ENCODE assay signal across 1 cellular context in the genomic region with DNA sequence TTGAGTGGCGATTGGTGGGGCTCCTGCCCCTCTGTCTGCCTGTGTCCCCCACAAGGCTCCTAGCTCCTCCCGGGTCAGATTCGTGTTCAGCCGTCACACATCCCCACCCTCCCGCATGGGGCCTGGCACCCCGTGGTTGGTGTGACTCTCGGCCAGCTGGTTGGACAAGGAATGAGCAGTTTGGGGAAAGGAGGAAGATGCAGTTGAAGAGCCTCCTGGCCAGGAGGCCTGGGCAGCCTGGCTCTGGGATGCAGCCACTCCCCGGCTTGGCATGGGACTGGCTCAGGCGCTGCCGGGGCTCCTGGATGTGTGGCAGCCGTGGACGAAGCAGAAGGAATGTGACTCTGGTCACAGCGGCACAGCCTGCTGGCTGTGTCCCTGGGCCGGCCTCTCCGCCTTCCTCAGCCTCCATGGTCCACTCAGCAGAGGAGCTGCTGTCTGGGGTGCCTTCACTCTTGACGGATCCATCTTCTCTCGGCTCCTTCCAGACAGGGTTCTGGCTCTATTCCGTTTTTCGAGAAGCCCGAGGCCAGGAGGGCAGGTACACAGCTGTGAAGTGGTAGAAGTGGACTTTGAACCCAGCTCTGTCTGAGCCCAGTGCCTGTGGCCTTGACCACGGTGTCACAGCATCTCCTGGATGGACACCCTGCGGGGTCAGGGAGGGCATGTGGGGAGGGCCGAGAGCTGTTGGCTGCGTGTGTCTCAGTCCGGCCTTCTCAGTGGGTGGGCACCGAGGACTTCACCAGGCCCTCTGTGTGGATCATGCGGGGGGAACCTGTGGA.
TF ChIP-seq lines count a peak whose summit lies in the region.

No MANE protein-coding gene starts in this region.

TF ChIP-seq in HepG2, 621 proteins besides CTCF, POLR2A, EP300 and RAD21 (continued from another document and continues in another):
- TF ChIP-seq, protein P1, sequence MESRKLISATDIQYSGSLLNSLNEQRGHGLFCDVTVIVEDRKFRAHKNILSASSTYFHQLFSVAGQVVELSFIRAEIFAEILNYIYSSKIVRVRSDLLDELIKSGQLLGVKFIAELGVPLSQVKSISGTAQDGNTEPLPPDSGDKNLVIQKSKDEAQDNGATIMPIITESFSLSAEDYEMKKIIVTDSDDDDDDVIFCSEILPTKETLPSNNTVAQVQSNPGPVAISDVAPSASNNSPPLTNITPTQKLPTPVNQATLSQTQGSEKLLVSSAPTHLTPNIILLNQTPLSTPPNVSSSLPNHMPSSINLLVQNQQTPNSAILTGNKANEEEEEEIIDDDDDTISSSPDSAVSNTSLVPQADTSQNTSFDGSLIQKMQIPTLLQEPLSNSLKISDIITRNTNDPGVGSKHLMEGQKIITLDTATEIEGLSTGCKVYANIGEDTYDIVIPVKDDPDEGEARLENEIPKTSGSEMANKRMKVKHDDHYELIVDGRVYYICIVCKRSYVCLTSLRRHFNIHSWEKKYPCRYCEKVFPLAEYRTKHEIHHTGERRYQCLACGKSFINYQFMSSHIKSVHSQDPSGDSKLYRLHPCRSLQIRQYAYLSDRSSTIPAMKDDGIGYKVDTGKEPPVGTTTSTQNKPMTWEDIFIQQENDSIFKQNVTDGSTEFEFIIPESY (CRISPR knock-in tag; IDR thresholded peaks at IDR 0.05): peak; percentile 61
- TF ChIP-seq ZNF775 (CRISPR knock-in tag; IDR thresholded peaks at IDR 0.05; ENCODE audit: borderline replicate concordance) (no peak), NCOA2 (CRISPR knock-in tag; IDR thresholded peaks at IDR 0.05) (peak; percentile 79), ARNTL (CRISPR knock-in tag; IDR thresholded peaks at IDR 0.05) (peak; percentile 69; the same call in 1 of the 2 replicates), ATF1 (CRISPR knock-in tag; IDR thresholded peaks at IDR 0.05) (no peak), ZBTB7A (CRISPR knock-in tag; IDR thresholded peaks at IDR 0.05) (no peak), HIVEP1 (CRISPR knock-in tag; IDR thresholded peaks at IDR 0.05) (peak; percentile 82), AGO1 (IDR thresholded peaks at IDR 0.05; ENCODE audit: low read depth, low read length, poor library complexity, severe bottlenecking) (peak; percentile 67), TCF7L2 (IDR thresholded peaks at IDR 0.05; ENCODE audit: low read depth, low read length) (no peak), ZNF143 (CRISPR knock-in tag; IDR thresholded peaks at IDR 0.05) (peak; percentile 42; the same call in 1 of the 2 replicates), FOXA3 (CRISPR knock-in tag; IDR thresholded peaks at IDR 0.05) (peak; percentile 84), FOXK1 (CRISPR knock-in tag; IDR thresholded peaks at IDR 0.05; ENCODE audit: borderline replicate concordance, low read depth) (peak; percentile 60; the same call in 1 of the 2 replicates), RBAK (CRISPR knock-in tag; IDR thresholded peaks at IDR 0.05) (no peak), GABPB1 (CRISPR knock-in tag; IDR thresholded peaks at IDR 0.05) (peak; percentile 55), SSRP1 (CRISPR knock-in tag; IDR thresholded peaks at IDR 0.05) (0 out of 2 replicates have a peak, but pooled peaks have one; percentile 54), MIXL1 (CRISPR knock-in tag; IDR thresholded peaks at IDR 0.05) (peak; percentile 77), ZSCAN9 (CRISPR knock-in tag; IDR thresholded peaks at IDR 0.05; ENCODE audit: borderline replicate concordance) (peak; percentile 41; the same call in 1 of the 2 replicates), MYNN (CRISPR knock-in tag; IDR thresholded peaks at IDR 0.05; ENCODE audit: low read depth) (no peak), ZNF337 (CRISPR knock-in tag; IDR thresholded peaks at IDR 0.05; ENCODE audit: borderline replicate concordance, low read depth) (no peak; the same call in 1 of the 2 replicates), KDM3A (CRISPR knock-in tag; IDR thresholded peaks at IDR 0.05; ENCODE audit: low read depth) (peak; percentile 80; the same call in 1 of the 2 replicates), FOXA1 (IDR thresholded peaks at IDR 0.05) (no peak), FOXA1 (CRISPR knock-in tag; IDR thresholded peaks at IDR 0.05) (peak; percentile 56; the same call in 1 of the 2 replicates), NFATC3 (CRISPR knock-in tag; IDR thresholded peaks at IDR 0.05) (no peak), JUND (CRISPR knock-in tag; IDR thresholded peaks at IDR 0.05) (no peak), HMGA1 (CRISPR knock-in tag; conservative IDR thresholded peaks at IDR 0.05) (no peak), NCOR1 (IDR thresholded peaks at IDR 0.05; ENCODE audit: borderline replicate concordance, low read length) (peak; percentile 83), TSC22D2 (CRISPR knock-in tag; IDR thresholded peaks at IDR 0.05; ENCODE audit: borderline replicate concordance) (no peak), PPARG (CRISPR knock-in tag; conservative IDR thresholded peaks at IDR 0.05) (peak; percentile 77), HMG20B (CRISPR knock-in tag; conservative IDR thresholded peaks at IDR 0.05) (0 out of 2 replicates have a peak, but pooled peaks have one; percentile 37), ZBTB7B (CRISPR knock-in tag; IDR thresholded peaks at IDR 0.05) (peak; percentile 74; the same call in 1 of the 2 replicates), ZNF282 (IDR thresholded peaks at IDR 0.05; ENCODE audit: partially characterized antibody) (no peak), RARA (CRISPR knock-in tag; IDR thresholded peaks at IDR 0.05) (peak; percentile 100), ATAD3A (CRISPR knock-in tag; IDR thresholded peaks at IDR 0.05) (no peak), MED1 (CRISPR knock-in tag; IDR thresholded peaks at IDR 0.05) (peak; percentile 90), ZNF12 (CRISPR knock-in tag; IDR thresholded peaks at IDR 0.05) (peak; percentile 31; the same call in 1 of the 2 replicates), TMF1 (CRISPR knock-in tag; IDR thresholded peaks at IDR 0.05; ENCODE audit: low read depth) (0 out of 2 replicates have a peak, but pooled peaks have one; percentile 73), MXI1 (IDR thresholded peaks at IDR 0.05; ENCODE audit: borderline replicate concordance, low read depth, low read length) (peak; percentile 44; the same call in 1 of the 3 replicates)
- TF ChIP-seq, protein P2, sequence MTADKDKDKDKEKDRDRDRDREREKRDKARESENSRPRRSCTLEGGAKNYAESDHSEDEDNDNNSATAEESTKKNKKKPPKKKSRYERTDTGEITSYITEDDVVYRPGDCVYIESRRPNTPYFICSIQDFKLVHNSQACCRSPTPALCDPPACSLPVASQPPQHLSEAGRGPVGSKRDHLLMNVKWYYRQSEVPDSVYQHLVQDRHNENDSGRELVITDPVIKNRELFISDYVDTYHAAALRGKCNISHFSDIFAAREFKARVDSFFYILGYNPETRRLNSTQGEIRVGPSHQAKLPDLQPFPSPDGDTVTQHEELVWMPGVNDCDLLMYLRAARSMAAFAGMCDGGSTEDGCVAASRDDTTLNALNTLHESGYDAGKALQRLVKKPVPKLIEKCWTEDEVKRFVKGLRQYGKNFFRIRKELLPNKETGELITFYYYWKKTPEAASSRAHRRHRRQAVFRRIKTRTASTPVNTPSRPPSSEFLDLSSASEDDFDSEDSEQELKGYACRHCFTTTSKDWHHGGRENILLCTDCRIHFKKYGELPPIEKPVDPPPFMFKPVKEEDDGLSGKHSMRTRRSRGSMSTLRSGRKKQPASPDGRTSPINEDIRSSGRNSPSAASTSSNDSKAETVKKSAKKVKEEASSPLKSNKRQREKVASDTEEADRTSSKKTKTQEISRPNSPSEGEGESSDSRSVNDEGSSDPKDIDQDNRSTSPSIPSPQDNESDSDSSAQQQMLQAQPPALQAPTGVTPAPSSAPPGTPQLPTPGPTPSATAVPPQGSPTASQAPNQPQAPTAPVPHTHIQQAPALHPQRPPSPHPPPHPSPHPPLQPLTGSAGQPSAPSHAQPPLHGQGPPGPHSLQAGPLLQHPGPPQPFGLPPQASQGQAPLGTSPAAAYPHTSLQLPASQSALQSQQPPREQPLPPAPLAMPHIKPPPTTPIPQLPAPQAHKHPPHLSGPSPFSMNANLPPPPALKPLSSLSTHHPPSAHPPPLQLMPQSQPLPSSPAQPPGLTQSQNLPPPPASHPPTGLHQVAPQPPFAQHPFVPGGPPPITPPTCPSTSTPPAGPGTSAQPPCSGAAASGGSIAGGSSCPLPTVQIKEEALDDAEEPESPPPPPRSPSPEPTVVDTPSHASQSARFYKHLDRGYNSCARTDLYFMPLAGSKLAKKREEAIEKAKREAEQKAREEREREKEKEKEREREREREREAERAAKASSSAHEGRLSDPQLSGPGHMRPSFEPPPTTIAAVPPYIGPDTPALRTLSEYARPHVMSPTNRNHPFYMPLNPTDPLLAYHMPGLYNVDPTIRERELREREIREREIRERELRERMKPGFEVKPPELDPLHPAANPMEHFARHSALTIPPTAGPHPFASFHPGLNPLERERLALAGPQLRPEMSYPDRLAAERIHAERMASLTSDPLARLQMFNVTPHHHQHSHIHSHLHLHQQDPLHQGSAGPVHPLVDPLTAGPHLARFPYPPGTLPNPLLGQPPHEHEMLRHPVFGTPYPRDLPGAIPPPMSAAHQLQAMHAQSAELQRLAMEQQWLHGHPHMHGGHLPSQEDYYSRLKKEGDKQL (CRISPR knock-in tag; IDR thresholded peaks at IDR 0.05; ENCODE audit: low read depth): peak; percentile 66; the same call in 1 of the 2 replicates
- TF ChIP-seq, protein P3, sequence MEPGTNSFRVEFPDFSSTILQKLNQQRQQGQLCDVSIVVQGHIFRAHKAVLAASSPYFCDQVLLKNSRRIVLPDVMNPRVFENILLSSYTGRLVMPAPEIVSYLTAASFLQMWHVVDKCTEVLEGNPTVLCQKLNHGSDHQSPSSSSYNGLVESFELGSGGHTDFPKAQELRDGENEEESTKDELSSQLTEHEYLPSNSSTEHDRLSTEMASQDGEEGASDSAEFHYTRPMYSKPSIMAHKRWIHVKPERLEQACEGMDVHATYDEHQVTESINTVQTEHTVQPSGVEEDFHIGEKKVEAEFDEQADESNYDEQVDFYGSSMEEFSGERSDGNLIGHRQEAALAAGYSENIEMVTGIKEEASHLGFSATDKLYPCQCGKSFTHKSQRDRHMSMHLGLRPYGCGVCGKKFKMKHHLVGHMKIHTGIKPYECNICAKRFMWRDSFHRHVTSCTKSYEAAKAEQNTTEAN (CRISPR knock-in tag; conservative IDR thresholded peaks at IDR 0.05): 0 out of 2 replicates have a peak, but pooled peaks have one; percentile 38
- TF ChIP-seq, protein P4, sequence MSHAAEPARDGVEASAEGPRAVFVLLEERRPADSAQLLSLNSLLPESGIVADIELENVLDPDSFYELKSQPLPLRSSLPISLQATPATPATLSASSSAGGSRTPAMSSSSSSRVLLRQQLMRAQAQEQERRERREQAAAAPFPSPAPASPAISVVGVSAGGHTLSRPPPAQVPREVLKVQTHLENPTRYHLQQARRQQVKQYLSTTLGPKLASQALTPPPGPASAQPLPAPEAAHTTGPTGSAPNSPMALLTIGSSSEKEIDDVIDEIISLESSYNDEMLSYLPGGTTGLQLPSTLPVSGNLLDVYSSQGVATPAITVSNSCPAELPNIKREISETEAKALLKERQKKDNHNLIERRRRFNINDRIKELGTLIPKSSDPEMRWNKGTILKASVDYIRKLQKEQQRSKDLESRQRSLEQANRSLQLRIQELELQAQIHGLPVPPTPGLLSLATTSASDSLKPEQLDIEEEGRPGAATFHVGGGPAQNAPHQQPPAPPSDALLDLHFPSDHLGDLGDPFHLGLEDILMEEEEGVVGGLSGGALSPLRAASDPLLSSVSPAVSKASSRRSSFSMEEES (CRISPR knock-in tag; IDR thresholded peaks at IDR 0.05): 0 out of 2 replicates have a peak, but pooled peaks have one; percentile 44
- TF ChIP-seq, protein P5, sequence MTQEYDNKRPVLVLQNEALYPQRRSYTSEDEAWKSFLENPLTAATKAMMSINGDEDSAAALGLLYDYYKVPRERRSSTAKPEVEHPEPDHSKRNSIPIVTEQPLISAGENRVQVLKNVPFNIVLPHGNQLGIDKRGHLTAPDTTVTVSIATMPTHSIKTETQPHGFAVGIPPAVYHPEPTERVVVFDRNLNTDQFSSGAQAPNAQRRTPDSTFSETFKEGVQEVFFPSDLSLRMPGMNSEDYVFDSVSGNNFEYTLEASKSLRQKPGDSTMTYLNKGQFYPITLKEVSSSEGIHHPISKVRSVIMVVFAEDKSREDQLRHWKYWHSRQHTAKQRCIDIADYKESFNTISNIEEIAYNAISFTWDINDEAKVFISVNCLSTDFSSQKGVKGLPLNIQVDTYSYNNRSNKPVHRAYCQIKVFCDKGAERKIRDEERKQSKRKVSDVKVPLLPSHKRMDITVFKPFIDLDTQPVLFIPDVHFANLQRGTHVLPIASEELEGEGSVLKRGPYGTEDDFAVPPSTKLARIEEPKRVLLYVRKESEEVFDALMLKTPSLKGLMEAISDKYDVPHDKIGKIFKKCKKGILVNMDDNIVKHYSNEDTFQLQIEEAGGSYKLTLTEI (CRISPR knock-in tag; conservative IDR thresholded peaks at IDR 0.05): no peak
- TF ChIP-seq, protein P6, sequence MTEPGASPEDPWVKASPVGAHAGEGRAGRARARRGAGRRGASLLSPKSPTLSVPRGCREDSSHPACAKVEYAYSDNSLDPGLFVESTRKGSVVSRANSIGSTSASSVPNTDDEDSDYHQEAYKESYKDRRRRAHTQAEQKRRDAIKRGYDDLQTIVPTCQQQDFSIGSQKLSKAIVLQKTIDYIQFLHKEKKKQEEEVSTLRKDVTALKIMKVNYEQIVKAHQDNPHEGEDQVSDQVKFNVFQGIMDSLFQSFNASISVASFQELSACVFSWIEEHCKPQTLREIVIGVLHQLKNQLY (CRISPR knock-in tag; IDR thresholded peaks at IDR 0.05): peak; percentile 69; the same call in 1 of the 2 replicates
- TF ChIP-seq, protein P7, sequence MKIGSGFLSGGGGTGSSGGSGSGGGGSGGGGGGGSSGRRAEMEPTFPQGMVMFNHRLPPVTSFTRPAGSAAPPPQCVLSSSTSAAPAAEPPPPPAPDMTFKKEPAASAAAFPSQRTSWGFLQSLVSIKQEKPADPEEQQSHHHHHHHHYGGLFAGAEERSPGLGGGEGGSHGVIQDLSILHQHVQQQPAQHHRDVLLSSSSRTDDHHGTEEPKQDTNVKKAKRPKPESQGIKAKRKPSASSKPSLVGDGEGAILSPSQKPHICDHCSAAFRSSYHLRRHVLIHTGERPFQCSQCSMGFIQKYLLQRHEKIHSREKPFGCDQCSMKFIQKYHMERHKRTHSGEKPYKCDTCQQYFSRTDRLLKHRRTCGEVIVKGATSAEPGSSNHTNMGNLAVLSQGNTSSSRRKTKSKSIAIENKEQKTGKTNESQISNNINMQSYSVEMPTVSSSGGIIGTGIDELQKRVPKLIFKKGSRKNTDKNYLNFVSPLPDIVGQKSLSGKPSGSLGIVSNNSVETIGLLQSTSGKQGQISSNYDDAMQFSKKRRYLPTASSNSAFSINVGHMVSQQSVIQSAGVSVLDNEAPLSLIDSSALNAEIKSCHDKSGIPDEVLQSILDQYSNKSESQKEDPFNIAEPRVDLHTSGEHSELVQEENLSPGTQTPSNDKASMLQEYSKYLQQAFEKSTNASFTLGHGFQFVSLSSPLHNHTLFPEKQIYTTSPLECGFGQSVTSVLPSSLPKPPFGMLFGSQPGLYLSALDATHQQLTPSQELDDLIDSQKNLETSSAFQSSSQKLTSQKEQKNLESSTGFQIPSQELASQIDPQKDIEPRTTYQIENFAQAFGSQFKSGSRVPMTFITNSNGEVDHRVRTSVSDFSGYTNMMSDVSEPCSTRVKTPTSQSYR (CRISPR knock-in tag; IDR thresholded peaks at IDR 0.05; ENCODE audit: borderline replicate concordance): peak; percentile 65; the same call in 1 of the 2 replicates
- TF ChIP-seq, protein P8, sequence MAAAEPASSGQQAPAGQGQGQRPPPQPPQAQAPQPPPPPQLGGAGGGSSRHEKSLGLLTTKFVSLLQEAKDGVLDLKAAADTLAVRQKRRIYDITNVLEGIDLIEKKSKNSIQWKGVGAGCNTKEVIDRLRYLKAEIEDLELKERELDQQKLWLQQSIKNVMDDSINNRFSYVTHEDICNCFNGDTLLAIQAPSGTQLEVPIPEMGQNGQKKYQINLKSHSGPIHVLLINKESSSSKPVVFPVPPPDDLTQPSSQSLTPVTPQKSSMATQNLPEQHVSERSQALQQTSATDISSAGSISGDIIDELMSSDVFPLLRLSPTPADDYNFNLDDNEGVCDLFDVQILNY (CRISPR knock-in tag; conservative IDR thresholded peaks at IDR 0.05): no peak
